In genomic region chr4:16860506-16860905, GRCh38 we compare ENCODE assay signal across 19 cellular contexts. TPM values are rescaled to one million over a fixed set of nuclear protein-coding genes. Genes with fewer than 3 reads are reported as not detected.
DNase-seq lines count a peak whose midpoint lies in the region; ATAC-seq, FAIRE-seq and TF ChIP-seq lines count a peak whose summit lies in the region.
"Had no signal": no experiment of that assay in that cellular context is flagged by ENCODE, and none has a peak within 500 bp of the region (broad histone marks: within the 10 kb centered on the region; RNA-seq: fewer than 3 reads in every experiment).

No MANE protein-coding gene starts in this region.

- H3K36me3 Mint-ChIP-seq in GM23338 (ENCODE audit: low read depth) (peaks cover 7% of the 10 kb centered on the region; the same call in 2 of the 3 replicates), astrocyte (ENCODE audit: low read depth, unreplicated experiment) (no peaks in the 10 kb centered on the region)
- H3K36me3 Mint-ChIP-seq: IgD-negative memory B cell had no signal

- H3K79me2 ChIP-seq in GM23338 (replicated peaks; ENCODE audit: insufficient read depth) (peaks cover 73% of the 10 kb centered on the region), astrocyte (ENCODE audit: insufficient read depth, low read length) (no peaks in the 10 kb centered on the region)

- H4K20me1 ChIP-seq in GM23338 (replicated peaks; ENCODE audit: insufficient read depth) (no peaks in the 10 kb centered on the region), astrocyte (ENCODE audit: insufficient read depth, low read length) (no peaks in the 10 kb centered on the region)

- H3K27me3 Mint-ChIP-seq in GM23338 (ENCODE audit: insufficient read depth, low read depth, poor library complexity) (peaks cover 1% of the 10 kb centered on the region), astrocyte (ENCODE audit: low read depth, unreplicated experiment) (no peaks in the 10 kb centered on the region)
- H3K27me3 Mint-ChIP-seq: activated CD4-positive, alpha-beta T cell treated with anti-CD3 and anti-CD28 coated beads, Interleukin-2, amount 10 ng/mL, durations not matched to agents 24 days and 14 days; IgD-negative memory B cell had no signal

- peaks cover 62% of the 10 kb centered on the region for H3K4me1 Mint-ChIP-seq in GM23338
- H3K4me1 Mint-ChIP-seq in astrocyte (ENCODE audit: low read depth, unreplicated experiment) = peaks cover 46% of the 10 kb centered on the region
- H3K4me1 Mint-ChIP-seq: activated CD4-positive, alpha-beta T cell treated with anti-CD3 and anti-CD28 coated beads, Interleukin-2, amount 10 ng/mL, durations not matched to agents 24 days and 14 days; IgD-negative memory B cell; stimulated activated naive CD8-positive, alpha-beta T cell treated with anti-CD3 and anti-CD28 coated beads, Interleukin-15, amount 100 ng/mL, for 72 hours had no signal

- peaks cover 51% of the 10 kb centered on the region for H3K4me1 ChIP-seq in GM23338 (ENCODE audit: insufficient read depth)
- peaks cover 36% of the 10 kb centered on the region for H3K4me1 ChIP-seq in astrocyte (ENCODE audit: insufficient read depth, low read length)
- H3K4me1 ChIP-seq in subcutaneous abdominal adipose tissue (ENCODE audit: control insufficient read depth in 5 of 5, insufficient read depth in 5 of 5, low read length in 5 of 5) = peaks cover 0 to 62% (median 2%) of the 10 kb centered on the region in 5 donors
- peaks cover 3% of the 10 kb centered on the region in 2 donors for H3K4me1 ChIP-seq in kidney (ENCODE audit: control insufficient read depth in 1 of 2, insufficient read depth in 1 of 2, low read depth in 1 of 2, low read length in 2 of 2)
- H3K4me1 ChIP-seq: right lobe of liver had no signal

- FAIRE-seq in astrocyte (lab: Jason Lieb, UNC) (peak; percentile 100), kidney (lab: Jason Lieb, UNC) (no peak)
- FAIRE-seq: islet of Langerhans, RCC 7860 had no signal

- 0 out of 2 replicates have a peak, but pooled peaks cover 4% of the 10 kb centered on the region for H3F3A ChIP-seq in GM23338 (replicated peaks; ENCODE audit: low read depth)

- H3K4me3 Mint-ChIP-seq in GM23338 (no peak overlapping the region), astrocyte (ENCODE audit: unreplicated experiment) (no peak overlapping the region)
- H3K4me3 Mint-ChIP-seq: activated CD4-positive, alpha-beta T cell treated with anti-CD3 and anti-CD28 coated beads, Interleukin-2, amount 10 ng/mL, durations not matched to agents 24 days and 14 days; activated T-cell treated with anti-CD3 and anti-CD28 coated beads, Interleukin-2, amount 50 U/mL, for 72 hours; IgD-negative memory B cell; stimulated activated naive CD8-positive, alpha-beta T cell treated with anti-CD3 and anti-CD28 coated beads, Interleukin-15, amount 100 ng/mL, for 72 hours; T-helper 1 cell treated with Interleukin-12 subunit alpha and Interleukin-12 subunit beta and Interleukin-4 antibody, amounts not matched to agents 30 μg/mL and 1 μg/mL, for 36 hours had no signal

- H3K27ac ChIP-seq in GM23338 (ENCODE audit: low read depth) (no peak overlapping the region; the same call in 1 of the 2 replicates), astrocyte (ENCODE audit: low read depth, low read length) (peak overlapping the region; percentile 64), subcutaneous abdominal adipose tissue (ENCODE audit: low read depth, low read length) (peak overlapping the region; percentile 57), kidney (ENCODE audit: low read depth in 2 of 2, low read length in 2 of 2) (peak overlapping the region in 1 of 2 donors; percentile 17)
- H3K27ac ChIP-seq: cardiac muscle cell, right lobe of liver had no signal

- peaks cover 5% of the 10 kb centered on the region; the same call in 1 of the 2 replicates for H3K9me2 ChIP-seq in GM23338 (ENCODE audit: insufficient read depth)

- DNase-seq in GM23338 (ENCODE audit: low spot score) = no peak
- peak; percentile 96 for DNase-seq in astrocyte (ENCODE audit: low read depth)
- DNase-seq in foreskin fibroblast = peak; percentile 58 to 85
- DNase-seq in islet precursor cell = no peak
- no peak for DNase-seq in SKM-1 (lab: John Stamatoyannopoulos, UW; ENCODE audit: unreplicated experiment)
- DNase-seq in kidney = no peak
- DNase-seq: activated CD4-positive, alpha-beta T cell treated with anti-CD3 and anti-CD28 coated beads, Interleukin-2, amount 10 ng/mL, durations not matched to agents 24 days and 14 days; activated T-cell treated with anti-CD3 and anti-CD28 coated beads, Interleukin-2, amount 50 U/mL, for 72 hours; NCI-H1417; right lobe of liver; stimulated activated naive CD8-positive, alpha-beta T cell treated with anti-CD3 and anti-CD28 coated beads, Interleukin-15, amount 100 ng/mL, for 72 hours had no signal

- H3K9ac ChIP-seq in astrocyte (ENCODE audit: low read length) = peak overlapping the region; percentile 21
- H3K9ac ChIP-seq in subcutaneous abdominal adipose tissue (ENCODE audit: low read length in 5 of 5) = no peak overlapping the region
- no peak overlapping the region for H3K9ac ChIP-seq in kidney (ENCODE audit: low read length in 2 of 2)

- H3K4me3 ChIP-seq in GM23338 = no peak overlapping the region
- H3K4me3 ChIP-seq in astrocyte (ENCODE audit: insufficient read depth, low read depth, low read length) = no peak overlapping the region
- H3K4me3 ChIP-seq in foreskin fibroblast (ENCODE audit: low read depth in 1 of 2, low read length in 2 of 2) = no peak overlapping the region
- no peak overlapping the region for H3K4me3 ChIP-seq in subcutaneous abdominal adipose tissue (ENCODE audit: low read depth in 1 of 5, low read length in 5 of 5)
- H3K4me3 ChIP-seq in kidney (ENCODE audit: low read length in 2 of 2) = no peak overlapping the region
- H3K4me3 ChIP-seq: cardiac muscle cell, right lobe of liver had no signal

- TF ChIP-seq CTCF in GM23338 (conservative IDR thresholded peaks at IDR 0.05; ENCODE audit: low read depth in 2 of 2) = no peak
- no peak for TF ChIP-seq CTCF in astrocyte (IDR thresholded peaks at IDR 0.05; ENCODE audit: insufficient read depth, low read depth, low read length)
- TF ChIP-seq CTCF in foreskin fibroblast (IDR thresholded peaks at IDR 0.05; ENCODE audit: low read depth, low read length) = no peak
- TF ChIP-seq CTCF in kidney (IDR thresholded peaks at IDR 0.05; ENCODE audit: borderline replicate concordance, extremely low read depth, insufficient read depth) = no peak

- H3K27me3 ChIP-seq in GM23338 (ENCODE audit: insufficient read depth) (no peaks in the 10 kb centered on the region), astrocyte (ENCODE audit: insufficient read depth, low read length) (no peaks in the 10 kb centered on the region), subcutaneous abdominal adipose tissue (ENCODE audit: control insufficient read depth in 5 of 5, insufficient read depth in 4 of 5, low read length in 5 of 5) (no peaks in the 10 kb centered on the region)
- H3K27me3 ChIP-seq: cardiac muscle cell, right lobe of liver had no signal

- no peak overlapping the region for H3K27ac Mint-ChIP-seq in GM23338
- H3K27ac Mint-ChIP-seq in astrocyte (ENCODE audit: unreplicated experiment) = peak overlapping the region; percentile 88
- H3K27ac Mint-ChIP-seq: activated CD4-positive, alpha-beta T cell treated with anti-CD3 and anti-CD28 coated beads, Interleukin-2, amount 10 ng/mL, durations not matched to agents 24 days and 14 days; activated T-cell treated with anti-CD3 and anti-CD28 coated beads, Interleukin-2, amount 50 U/mL, for 72 hours; IgD-negative memory B cell; T-helper 1 cell treated with Interleukin-12 subunit alpha and Interleukin-12 subunit beta and Interleukin-4 antibody, amounts not matched to agents 30 μg/mL and 1 μg/mL, for 36 hours had no signal

- intact Hi-C loops in kidney (cut with DNase I) = no loop called here

- no peaks in the 10 kb centered on the region for H3K36me3 ChIP-seq in GM23338 (ENCODE audit: insufficient read depth)
- no peaks in the 10 kb centered on the region for H3K36me3 ChIP-seq in astrocyte (ENCODE audit: insufficient read depth, low read length)
- no peaks in the 10 kb centered on the region for H3K36me3 ChIP-seq in subcutaneous abdominal adipose tissue (ENCODE audit: control insufficient read depth in 5 of 5, insufficient read depth in 5 of 5, low read length in 5 of 5)
- no peaks in the 10 kb centered on the region for H3K36me3 ChIP-seq in kidney (ENCODE audit: control insufficient read depth in 1 of 2, insufficient read depth in 2 of 2, low read length in 2 of 2)
- H3K36me3 ChIP-seq: cardiac muscle cell, right lobe of liver had no signal

- no peak for ATAC-seq in GM23338
- ATAC-seq: esophagus mucosa; right lobe of liver; stimulated activated naive CD8-positive, alpha-beta T cell treated with anti-CD3 and anti-CD28 coated beads, Interleukin-15, amount 100 ng/mL, for 72 hours had no signal

- H3K9me3 ChIP-seq in astrocyte (ENCODE audit: insufficient read depth, low read depth, low read length) (no peaks in the 10 kb centered on the region), subcutaneous abdominal adipose tissue (ENCODE audit: control insufficient read depth in 5 of 5, low read length in 5 of 5) (no peaks in the 10 kb centered on the region), kidney (ENCODE audit: control insufficient read depth in 1 of 2, low read length in 2 of 2) (no peaks in the 10 kb centered on the region)
- H3K9me3 ChIP-seq: right lobe of liver had no signal

- H2AFZ ChIP-seq in GM23338 = no peak overlapping the region
- H2AFZ ChIP-seq in astrocyte (ENCODE audit: low read depth, low read length) = no peak overlapping the region

- H3K4me2 ChIP-seq in GM23338 (peak overlapping the region; percentile 31; the same call in 1 of the 2 replicates), astrocyte (ENCODE audit: low read length) (peak overlapping the region; percentile 22)

- H3K9me3 Mint-ChIP-seq in GM23338 (no peaks in the 10 kb centered on the region), astrocyte (ENCODE audit: unreplicated experiment) (no peaks in the 10 kb centered on the region)
- H3K9me3 Mint-ChIP-seq: activated CD4-positive, alpha-beta T cell treated with anti-CD3 and anti-CD28 coated beads, Interleukin-2, amount 10 ng/mL, durations not matched to agents 24 days and 14 days; activated T-cell treated with anti-CD3 and anti-CD28 coated beads, Interleukin-2, amount 50 U/mL, for 72 hours; stimulated activated naive CD8-positive, alpha-beta T cell treated with anti-CD3 and anti-CD28 coated beads, Interleukin-15, amount 100 ng/mL, for 72 hours; T-helper 1 cell treated with Interleukin-12 subunit alpha and Interleukin-12 subunit beta and Interleukin-4 antibody, amounts not matched to agents 30 μg/mL and 1 μg/mL, for 36 hours had no signal

TF ChIP-seq in GM23338, 12 proteins besides CTCF, POLR2A, EP300 and RAD21 (continues in another document):
- TF ChIP-seq JUNB (IDR thresholded peaks at IDR 0.05; ENCODE audit: unreplicated experiment) (no peak), POLR2AphosphoS5 (IDR thresholded peaks at IDR 0.05; ENCODE audit: low read depth) (no peak), EZH2phosphoT487 (IDR thresholded peaks at IDR 0.05; ENCODE audit: unreplicated experiment) (no peak)

RNA-seq across cellular contexts. Expression of gene LDB2, which starts 37.9 kb away (rescaled TPM):
- total RNA-seq in GM23338 (2014; rRNA removed; shearing (Covaris generic)) = 80.1 and 89.1 TPM in 2 replicates
- polyA plus RNA-seq in GM23338 (2016; fragmentation: Nextera tagmentation; extraction: Ambion mirVana) (48.6 and 51.3 TPM in 2 replicates), kidney (ENCODE audit: insufficient read depth, low read depth, low replicate concordance) (26.9 TPM)
- total RNA-seq in astrocyte (4.9 and 9.4 TPM in 2 replicates), kidney (59.9 TPM)
- total RNA-seq: activated CD4-positive, alpha-beta T cell treated with anti-CD3 and anti-CD28 coated beads, Interleukin-2, amount 10 ng/mL, durations not matched to agents 24 days and 14 days; activated T-cell treated with anti-CD3 and anti-CD28 coated beads, Interleukin-2, amount 50 U/mL, for 72 hours; NCI-H460 had no signal
- polyA plus RNA-seq: IgD-negative memory B cell had no signal

Comparison
In these comparisons a context has a peak if more than half of its experiments do, and no peak if none do; other contexts are left out.
1. DNase-seq: peak in astrocyte (single experiment) and foreskin fibroblast (2 of 2); none in GM23338 (single experiment), islet precursor cell (single experiment), SKM-1 (single experiment) and kidney (single experiment).